In the genomic region with DNA sequence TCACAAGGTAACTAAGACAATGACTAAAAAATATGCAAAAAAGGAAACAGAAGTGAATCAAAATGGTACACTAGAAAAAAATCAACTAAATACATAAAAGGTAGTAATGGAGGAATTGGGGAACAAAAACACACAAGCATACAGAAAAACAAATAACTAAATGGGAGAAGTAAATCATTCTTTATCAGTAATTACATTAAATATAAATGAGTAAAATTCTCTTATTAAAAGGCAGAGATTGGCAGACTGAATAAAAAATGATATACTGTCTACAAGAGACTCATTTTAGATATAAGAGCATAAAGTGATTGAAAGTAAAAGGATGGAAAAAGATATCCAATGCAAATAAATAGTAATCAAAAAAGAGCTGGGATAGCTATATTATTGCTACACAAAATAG, we compare ENCODE assay signal across 37 cellular contexts. TPM values are rescaled to one million over a fixed set of nuclear protein-coding genes. Genes with fewer than 3 reads are reported as not detected.
DNase-seq lines count a peak whose midpoint lies in the region; ATAC-seq, FAIRE-seq and TF ChIP-seq lines count a peak whose summit lies in the region.
"Had no signal": no experiment of that assay in that cellular context is flagged by ENCODE, and none has a peak within 500 bp of the region (broad histone marks: within the 10 kb centered on the region; RNA-seq: fewer than 3 reads in every experiment).

No MANE protein-coding gene starts in this region.

- CTCF ChIA-PET in HCT116 (lab: Charles Lee) (no interaction called here), HEK293 (lab: Yijun Ruan, JAX) (interaction anchor here (0.7 to 1.4 kb wide), 2 partner anchors 13 to 38 kb away, joined by 3 to 4 read pairs; no protein-coding TSS in a partner anchor), K562 (lab: Yijun Ruan, JAX; ENCODE audit: low intra/inter-chr PET ratio) (no interaction called here)

- no peaks in the 10 kb centered on the region for H3K27me3 Mint-ChIP-seq in stimulated activated memory B cell treated with anti-CD40 and anti-IgM and Interleukin-4, amounts not matched to agents 10 μg/mL and 1 μg/mL and 100 μg/mL, for 72 hours
- H3K27me3 Mint-ChIP-seq: B cell; CD4-positive, alpha-beta memory T cell; CD4-positive, alpha-beta T cell; CD8-positive, alpha-beta memory T cell had no signal

- H4K20me1 ChIP-seq in HCT116 (ENCODE audit: insufficient read depth) (no peaks in the 10 kb centered on the region), K562 (replicated peaks; ENCODE audit: control insufficient read depth, insufficient read depth, low read length) (no peaks in the 10 kb centered on the region)
- H4K20me1 ChIP-seq: BLaER1; BLaER1 treated with 17β-estradiol and CSF1 and Interleukin-3, amounts not matched to agents 10 nM and 100 nM had no signal

- H3K79me2 ChIP-seq in HCT116 (ENCODE audit: insufficient read depth, low read length) (no peaks in the 10 kb centered on the region), K562 (ENCODE audit: control insufficient read depth, insufficient read depth, low read length) (no peaks in the 10 kb centered on the region)

- H3K4me2 ChIP-seq in HCT116 (ENCODE audit: low read length): no peak overlapping the region
- H3K4me2 ChIP-seq in K562 (ENCODE audit: insufficient read depth, low read length): no peak overlapping the region
- H3K4me2 ChIP-seq: A549; BLaER1; BLaER1 treated with 17β-estradiol and CSF1 and Interleukin-3, amounts not matched to agents 10 nM and 100 nM had no signal

- no peaks in the 10 kb centered on the region for H3K9me2 ChIP-seq in HCT116 (ENCODE audit: insufficient read depth)

- no peak overlapping the region for H3K27ac ChIP-seq in HCT116 (ENCODE audit: low read depth, low read length)
- no peak overlapping the region for H3K27ac ChIP-seq in HEK293 (ENCODE audit: extremely low read depth, low read depth, low read length)
- no peak overlapping the region for H3K27ac ChIP-seq in K562 (ENCODE audit: extremely low read depth, low read depth, low read length)
- no peak overlapping the region for H3K27ac ChIP-seq in pancreas
- H3K27ac ChIP-seq: 22Rv1; A549; BLaER1; BLaER1 treated with 17β-estradiol and CSF1 and Interleukin-3, amounts not matched to agents 10 nM and 100 nM; C4-2B had no signal

- peaks cover under 1 to 3% of the 10 kb centered on the region in 2 experiments; a peak in 2 of 4 replicates for H3K4me1 ChIP-seq in HCT116 (ENCODE audit: control insufficient read depth in 1 of 2, insufficient read depth in 2 of 2, low read length in 2 of 2)
- H3K4me1 ChIP-seq in HEK293 (ENCODE audit: control insufficient read depth, insufficient read depth, low read length): peaks cover 1% of the 10 kb centered on the region
- peaks cover 13 to 21% of the 10 kb centered on the region in 2 experiments for H3K4me1 ChIP-seq in K562 (replicated peaks in 1 of 2; ENCODE audit: control insufficient read depth in 2 of 2, insufficient read depth in 2 of 2, low read length in 2 of 2)
- no peaks in the 10 kb centered on the region for H3K4me1 ChIP-seq in pancreas
- H3K4me1 ChIP-seq: A549, BE2C, Caco-2 had no signal

- H3K27me3 ChIP-seq in HCT116 (ENCODE audit: insufficient read depth, low read length): no peaks in the 10 kb centered on the region
- no peaks in the 10 kb centered on the region for H3K27me3 ChIP-seq in K562 (ENCODE audit: control insufficient read depth in 2 of 2, insufficient read depth in 2 of 2, low read length in 2 of 2)
- no peaks in the 10 kb centered on the region for H3K27me3 ChIP-seq in pancreas
- H3K27me3 ChIP-seq: BE2C; BLaER1; BLaER1 treated with 17β-estradiol and CSF1 and Interleukin-3, amounts not matched to agents 10 nM and 100 nM had no signal

- ATAC-seq in HCT116 (no peak), K562 (no peak), pancreas (no peak), GM21737 (IDR thresholded peaks at IDR 0.05; ENCODE audit: unreplicated experiment) (no peak), HG02884 (IDR thresholded peaks at IDR 0.05; ENCODE audit: unreplicated experiment) (no peak)
- no peak for ATAC-seq in stimulated activated memory B cell treated with anti-CD40 and anti-IgM and Interleukin-4, amounts not matched to agents 10 μg/mL and 1 μg/mL and 100 μg/mL, for 72 hours
- ATAC-seq: A549; CD8-positive, alpha-beta T cell had no signal

- H2AFZ ChIP-seq in HCT116 (ENCODE audit: low read depth, low read length, poor library complexity, severe bottlenecking) (no peak overlapping the region), K562 (ENCODE audit: low read depth, low read length) (no peak overlapping the region)

- no peaks in the 10 kb centered on the region for H3K36me3 ChIP-seq in HCT116 (ENCODE audit: control insufficient read depth in 1 of 2, insufficient read depth in 2 of 2, low read length in 2 of 2)
- no peaks in the 10 kb centered on the region for H3K36me3 ChIP-seq in HEK293 (ENCODE audit: control insufficient read depth in 2 of 2, insufficient read depth in 1 of 2, low read length in 2 of 2)
- no peaks in the 10 kb centered on the region for H3K36me3 ChIP-seq in K562 (ENCODE audit: control insufficient read depth, insufficient read depth, low read length)
- no peaks in the 10 kb centered on the region for H3K36me3 ChIP-seq in pancreas
- H3K36me3 ChIP-seq: BE2C; BLaER1; BLaER1 treated with 17β-estradiol and CSF1 and Interleukin-3, amounts not matched to agents 10 nM and 100 nM had no signal

- TF ChIP-seq CTCF in HCT116 (IDR thresholded peaks at IDR 0.05 in 2 of 3, conservative IDR thresholded peaks at IDR 0.05 in 1 of 3; ENCODE audit: borderline replicate concordance in 1 of 3, insufficient read depth in 1 of 3, low read depth in 2 of 3, low read length in 2 of 3): no peak
- no peak for TF ChIP-seq CTCF in HEK293 (tag by site-specific recombination; IDR thresholded peaks at IDR 0.05)
- no peak for TF ChIP-seq CTCF in K562 (IDR thresholded peaks at IDR 0.05 in 2 of 3, conservative IDR thresholded peaks at IDR 0.05 in 1 of 3; ENCODE audit: insufficient read depth in 2 of 3, low read depth in 1 of 3, low read length in 3 of 3)
- TF ChIP-seq CTCF in pancreas (IDR thresholded peaks at IDR 0.05): no peak

- no peak for TF ChIP-seq POLR2A in HCT116 (IDR thresholded peaks at IDR 0.05; ENCODE audit: borderline replicate concordance, extremely low read depth, insufficient read depth, insufficient read length)
- TF ChIP-seq POLR2A in K562 (conservative IDR thresholded peaks at IDR 0.05): no peak

- in situ Hi-C loops in K562 (cut with MboI): no loop called here

- H3K36me3 Mint-ChIP-seq in stimulated activated memory B cell treated with anti-CD40 and anti-IgM and Interleukin-4, amounts not matched to agents 10 μg/mL and 1 μg/mL and 100 μg/mL, for 72 hours: peaks cover 21% of the 10 kb centered on the region
- H3K36me3 Mint-ChIP-seq: CD4-positive, alpha-beta memory T cell; CD4-positive, CD25-positive, alpha-beta regulatory T cell; CD8-positive, alpha-beta T cell had no signal

- FAIRE-seq in K562 (lab: Jason Lieb, UNC): no peak
- FAIRE-seq in pancreas (lab: Jason Lieb, UNC): peak; percentile 34
- FAIRE-seq: A204.1, A549, D721Med had no signal

- H3K9me3 ChIP-seq in HCT116 (ENCODE audit: control insufficient read depth in 1 of 2, insufficient read depth in 1 of 2, low read depth in 1 of 2, low read length in 2 of 2) (peaks cover 3 to 4% of the 10 kb centered on the region in 2 experiments; a peak in 1 of 4 replicates), HEK293 (ENCODE audit: control insufficient read depth, insufficient read depth, low read depth, low read length) (no peaks in the 10 kb centered on the region), K562 (replicated peaks; ENCODE audit: control insufficient read depth, insufficient read depth, low read depth, low read length) (no peaks in the 10 kb centered on the region; the same call in none of the 2 replicates), pancreas (no peaks in the 10 kb centered on the region)
- H3K9me3 ChIP-seq: BE2C had no signal

- intact Hi-C loops in HCT116 (cut with micrococcal nuclease): no loop called here
- intact Hi-C loops in K562 (cut with micrococcal nuclease): no loop called here
- intact Hi-C loops in pancreas (cut with DNase I): no loop called here

- no peaks in the 10 kb centered on the region for H3K9me1 ChIP-seq in K562 (ENCODE audit: control insufficient read depth, insufficient read depth, low read length)

- RAD21 ChIA-PET in HCT116 (lab: Charles Lee; ENCODE audit: low non-redundant PET in 1 of 2, low total read pairs in 2 of 2, uncharacterized antibody in 2 of 2, unreplicated experiment in 2 of 2): no interaction called here

- H3K4me3 ChIP-seq in HCT116 (replicated peaks in 1 of 2; ENCODE audit: low read depth in 1 of 2, low read length in 2 of 2) (no peak overlapping the region), HEK293 (ENCODE audit: low read depth, low read length) (no peak overlapping the region), K562 (no peak overlapping the region), pancreas (no peak overlapping the region)
- H3K4me3 ChIP-seq: A549; BLaER1; BLaER1 treated with 17β-estradiol and CSF1 and Interleukin-3, amounts not matched to agents 10 nM and 100 nM had no signal

- H3K4me3 Mint-ChIP-seq in stimulated activated memory B cell treated with anti-CD40 and anti-IgM and Interleukin-4, amounts not matched to agents 10 μg/mL and 1 μg/mL and 100 μg/mL, for 72 hours: no peak overlapping the region
- H3K4me3 Mint-ChIP-seq: B cell; CD4-positive, alpha-beta memory T cell; CD4-positive, alpha-beta T cell; CD4-positive, CD25-positive, alpha-beta regulatory T cell; CD8-positive, alpha-beta memory T cell; CD8-positive, alpha-beta T cell had no signal

- peaks cover 21% of the 10 kb centered on the region for H3K4me1 Mint-ChIP-seq in stimulated activated memory B cell treated with anti-CD40 and anti-IgM and Interleukin-4, amounts not matched to agents 10 μg/mL and 1 μg/mL and 100 μg/mL, for 72 hours

- no peak overlapping the region for H3K27ac Mint-ChIP-seq in stimulated activated memory B cell treated with anti-CD40 and anti-IgM and Interleukin-4, amounts not matched to agents 10 μg/mL and 1 μg/mL and 100 μg/mL, for 72 hours
- H3K27ac Mint-ChIP-seq: B cell; CD14-positive monocyte; CD4-positive, alpha-beta T cell; CD4-positive, CD25-positive, alpha-beta regulatory T cell; CD8-positive, alpha-beta T cell had no signal

- DNase-seq in HCT116 (ENCODE audit: low read depth, low spot score): no peak
- no peak for DNase-seq in K562 (ENCODE audit: extremely low read depth in 1 of 4, low spot score in 3 of 4)
- no peak for DNase-seq in pancreas
- no peak for DNase-seq in OCI-M2 (lab: John Stamatoyannopoulos, UW; ENCODE audit: unreplicated experiment)
- DNase-seq: 8988T; ACHN; AML-193; BE2C; C1 segment of cervical spinal cord; Caco-2; Calu3; CD4-positive, alpha-beta memory T cell; CD4-positive, alpha-beta T cell; CD4-positive, CD25-positive, alpha-beta regulatory T cell; CD8-positive, alpha-beta memory T cell; CD8-positive, alpha-beta T cell; COR-L47; DMS 273 treated with DMSO at 0.1 percent for 48 hours; DMS153; DMS53; DMS79; DMS79 treated with DMSO at 0.1 percent for 48 hours; DND-41; EL had no signal

- BruUV-seq in HCT116 (replicated peaks; lab: Mats Ljungman, UMichigan): no TSS peak
- BruUV-seq in K562 (replicated peaks; lab: Mats Ljungman, UMichigan): no TSS peak

- no peak for TF ChIP-seq RAD21 in HCT116 (IDR thresholded peaks at IDR 0.05; ENCODE audit: low read depth)
- no peak for TF ChIP-seq RAD21 in K562 (CRISPR knock-in tag; conservative IDR thresholded peaks at IDR 0.05 in 1 of 2, IDR thresholded peaks at IDR 0.05 in 1 of 2)

- no peak for TF ChIP-seq EP300 in K562 (IDR thresholded peaks at IDR 0.05; ENCODE audit: low read length)

- peaks cover 15% of the 10 kb centered on the region for H3K9me3 Mint-ChIP-seq in stimulated activated memory B cell treated with anti-CD40 and anti-IgM and Interleukin-4, amounts not matched to agents 10 μg/mL and 1 μg/mL and 100 μg/mL, for 72 hours

- H3K9ac ChIP-seq in HCT116 (ENCODE audit: low read length) (no peak overlapping the region), K562 (ENCODE audit: insufficient read depth in 1 of 2, low read depth in 2 of 2, low read length in 2 of 2) (no peak overlapping the region)
- H3K9ac ChIP-seq: BLaER1; BLaER1 treated with 17β-estradiol and CSF1 and Interleukin-3, amounts not matched to agents 10 nM and 100 nM had no signal

- POLR2A ChIA-PET in HCT116 (lab: Charles Lee): no interaction called here
- POLR2A ChIA-PET in HEK293 (lab: Yijun Ruan, JAX): no interaction called here
- POLR2A ChIA-PET in K562 (lab: Yijun Ruan, JAX): no interaction called here

RNA-seq across cellular contexts. Expression of a gene that starts 39.4 kb away (rescaled TPM):
- total RNA-seq in HCT116 (2021; ENCODE audit: unreplicated experiment): 112 TPM
- 196 and 304 TPM in 2 replicates for polyA plus RNA-seq in HCT116 (2012)
- 511 and 945 TPM in 2 replicates for total RNA-seq in K562 (2011; cell fraction: chromatin; rRNA removed; ENCODE audit: low replicate concordance)
- total RNA-seq in K562 (2011; cell fraction: nucleolus; rRNA removed): 536 and 553 TPM in 2 replicates
- 559 and 592 TPM in 2 replicates for total RNA-seq in K562 (2011; cell fraction: nucleoplasm; rRNA removed)
- total RNA-seq in K562 (2014; rRNA removed): 124 and 144 TPM in 2 replicates
- total RNA-seq in K562 (2014; rRNA removed; fragmentation: Illumina TruSeq; extraction: Trizol): 66.5 and 70.7 TPM in 2 replicates
- 25.8 and 27.0 TPM in 2 replicates for total RNA-seq in K562 (2015; rRNA removed; fragmentation: Illumina TruSeq; extraction: Trizol)
- total RNA-seq in K562 (2021): 131 and 159 TPM in 2 replicates
- polyA plus RNA-seq in K562 (2011; rRNA removed): 271 and 467 TPM in 2 replicates
- 222 and 346 TPM in 2 replicates for polyA plus RNA-seq in K562 (2011; cell fraction: cytosol; rRNA removed)
- 1,880 and 1,961 TPM in 2 replicates for polyA plus RNA-seq in K562 (2011; cell fraction: nucleus; rRNA removed)
- polyA plus RNA-seq in K562 (2012): 112 and 555 TPM in 2 replicates
- polyA plus RNA-seq in K562 (2014; fragmentation: Illumina TruSeq; extraction: Trizol): 134 and 172 TPM in 2 replicates
- 10 to 100 TPM; 14.0 to 16.0 TPM for polyA plus RNA-seq in K562 (2014; fragmentation: Nextera tagmentation; extraction: Ambion mirVana)
- 179 and 182 TPM in 2 replicates for polyA plus RNA-seq in K562 (2014; rRNA removed)
- polyA minus RNA-seq in K562 (2011; rRNA and poly(A)+ RNA removed): 359 and 374 TPM in 2 replicates
- 79.8 and 123 TPM in 2 replicates for polyA minus RNA-seq in K562 (2011; cell fraction: cytosol; rRNA and poly(A)+ RNA removed)
- 310 and 397 TPM in 2 replicates for polyA minus RNA-seq in K562 (2011; cell fraction: nucleus; rRNA and poly(A)+ RNA removed)
- total RNA-seq in pancreas: 100 to 1,000 TPM in 1 of 6 donors, 10 to 100 TPM in 5; 55.2 to 127 (median 90.0) TPM
- polyA plus RNA-seq in pancreas: 100 to 1,000 TPM; 158 to 206 TPM
- polyA plus RNA-seq: CD4-positive, alpha-beta memory T cell; CD8-positive, alpha-beta memory T cell had no signal

RNA-seq across cellular contexts. Expression of a gene that starts 43.0 kb away (rescaled TPM):
- total RNA-seq in HCT116 (2021; ENCODE audit: unreplicated experiment) (63.0 TPM), K562 (2014; rRNA removed) (130 and 161 TPM in 2 replicates), K562 (2014; rRNA removed; fragmentation: Illumina TruSeq; extraction: Trizol) (63.9 and 87.5 TPM in 2 replicates), K562 (2015; rRNA removed; fragmentation: Illumina TruSeq; extraction: Trizol) (115 and 119 TPM in 2 replicates), K562 (2021) (102 and 104 TPM in 2 replicates), pancreas (10 to 100 TPM; 10.9 to 18.2 (median 14.3) TPM)
- polyA plus RNA-seq in HCT116 (2012): 84.7 and 96.7 TPM in 2 replicates
- 30.9 and 95.8 TPM in 2 replicates for total RNA-seq in K562 (2011; cell fraction: chromatin; rRNA removed; ENCODE audit: low replicate concordance)
- total RNA-seq in K562 (2011; cell fraction: nucleolus; rRNA removed): 81.3 and 96.7 TPM in 2 replicates
- 48.8 and 57.7 TPM in 2 replicates for total RNA-seq in K562 (2011; cell fraction: nucleoplasm; rRNA removed)
- polyA plus RNA-seq in K562 (2011; rRNA removed) (104 and 112 TPM in 2 replicates), K562 (2014; fragmentation: Illumina TruSeq; extraction: Trizol) (159 and 185 TPM in 2 replicates), K562 (2014; fragmentation: Nextera tagmentation; extraction: Ambion mirVana) (100 to 1,000 TPM; 204 to 243 TPM), K562 (2014; rRNA removed) (125 and 133 TPM in 2 replicates), pancreas (10 to 100 TPM; 19.2 to 24.6 TPM)
- 155 and 252 TPM in 2 replicates for polyA plus RNA-seq in K562 (2011; cell fraction: cytosol; rRNA removed)
- polyA plus RNA-seq in K562 (2011; cell fraction: nucleus; rRNA removed): 54.3 and 56.2 TPM in 2 replicates
- polyA plus RNA-seq in K562 (2012): 113 and 127 TPM in 2 replicates
- 78.1 and 100 TPM in 2 replicates for polyA minus RNA-seq in K562 (2011; rRNA and poly(A)+ RNA removed)
- 41.0 and 52.2 TPM in 2 replicates for polyA minus RNA-seq in K562 (2011; cell fraction: cytosol; rRNA and poly(A)+ RNA removed)
- 41.9 and 47.8 TPM in 2 replicates for polyA minus RNA-seq in K562 (2011; cell fraction: nucleus; rRNA and poly(A)+ RNA removed)
